In the genomic region with DNA sequence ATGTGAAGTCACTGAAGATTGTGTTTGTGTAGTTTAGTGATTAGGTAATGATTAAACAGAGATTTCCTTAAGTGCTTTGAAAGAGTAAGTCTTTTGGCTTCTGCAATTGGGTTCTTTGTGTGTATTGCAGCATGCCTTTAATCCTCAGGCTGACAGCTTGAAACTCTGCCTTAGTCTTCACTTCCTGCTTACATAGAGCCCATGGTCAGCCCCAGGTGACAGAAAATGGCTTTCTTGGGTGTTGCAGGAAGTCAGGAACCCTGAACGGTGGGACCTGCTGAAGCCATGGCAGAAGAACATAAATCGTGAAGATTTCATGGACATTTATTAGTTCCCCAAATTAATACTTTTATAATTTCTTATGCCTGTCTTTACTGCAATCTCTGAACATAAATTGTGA, we compare ENCODE assay signal across 31 cellular contexts.
"Had no signal": no experiment of that assay in that cellular context is flagged by ENCODE, and none has a peak within 500 bp of the region (broad histone marks: within the 10 kb centered on the region; RNA-seq: fewer than 3 reads in every experiment).

No MANE protein-coding gene starts in this region.

- H3K9ac ChIP-seq: neural progenitor cell, parathyroid adenoma had no signal

- ATAC-seq: left colon; left lung; lower lobe of right lung; natural killer cell; right cardiac atrium; sciatic nerve; stimulated activated naive B cell treated with anti-CD40 and anti-IgM and Interleukin-4, amounts not matched to agents 10 μg/mL and 1 μg/mL and 100 μg/mL, for 72 hours; stimulated activated naive CD8-positive, alpha-beta T cell treated with anti-CD3 and anti-CD28 coated beads, Interleukin-15, Interleukin-2, amounts not matched to agents 100 U/mL and 50 U/mL, for 24 hours had no signal

- H3K27me3 ChIP-seq: left lung, neural progenitor cell, neutrophil, stomach, testis, thyroid gland, transverse colon, upper lobe of left lung, vagina had no signal

- H3K4me3 ChIP-seq: left lung, lower lobe of right lung, neural progenitor cell, skin epidermis, stomach, testis, thyroid gland, transverse colon, upper lobe of left lung, vagina had no signal

- H2AFZ ChIP-seq: neural progenitor cell, parathyroid adenoma had no signal

- H3K4me1 ChIP-seq: left lung, lower lobe of right lung, neural progenitor cell, parathyroid adenoma, stomach, testis, thyroid gland, transverse colon, upper lobe of left lung, vagina had no signal

- H3K27ac ChIP-seq: left lung, lower lobe of right lung, neural progenitor cell, neutrophil, parathyroid adenoma, skin epidermis, stomach, testis, thyroid gland, transverse colon, upper lobe of left lung, vagina had no signal

- H3K9me3 ChIP-seq: left lung, lower lobe of right lung, neutrophil, testis, thyroid gland, transverse colon, upper lobe of left lung, vagina had no signal

- H3K4me2 ChIP-seq: neural progenitor cell had no signal

- H3K36me3 ChIP-seq: left lung, lower lobe of right lung, neural progenitor cell, neutrophil, stomach, thyroid gland, transverse colon, upper lobe of left lung, vagina had no signal

- DNase-seq: hypothalamus; immature natural killer cell; kidney; left colon; left lung; lower lobe of right lung; mammary epithelial cell; mesenchymal stem cell; naive B cell; natural killer cell; nephron progenitor cell; occipital lobe; retina; right cardiac atrium; stimulated activated CD4-positive, alpha-beta T cell treated with anti-CD3 and anti-CD28 coated beads, Interleukin-12 subunit alpha, Interleukin-12 subunit beta, amount 100 ng/mL, for 4 hours; stimulated activated CD4-positive, alpha-beta T cell treated with anti-CD3 and anti-CD28 coated beads, Interleukin-15, amount 100 ng/mL, for 24 hours; stimulated activated CD4-positive, alpha-beta T cell treated with anti-CD3 and anti-CD28 coated beads, Interleukin-2, amount 100 ng/mL, for 24 hours; stimulated activated CD4-positive, alpha-beta T cell treated with anti-CD3 and anti-CD28 coated beads, Interleukin-4, amount 100 ng/mL, for 1 hour; stimulated activated naive B cell treated with anti-CD40 and anti-IgM and Interleukin-4, amounts not matched to agents 10 μg/mL and 1 μg/mL and 100 μg/mL, for 72 hours; stimulated activated naive CD8-positive, alpha-beta T cell treated with anti-CD3 and anti-CD28 coated beads, Interleukin-15, Interleukin-2, amounts not matched to agents 100 U/mL and 50 U/mL, for 24 hours; stomach; testis; thyroid gland; transverse colon; upper lobe of left lung had no signal

- H3K79me2 ChIP-seq: parathyroid adenoma had no signal
